In genomic region chr13:76522083-76522755, GRCh38 we compare ENCODE assay signal across 17 cellular contexts.
DNase-seq lines count a peak whose midpoint lies in the region; TF ChIP-seq lines count a peak whose summit lies in the region.
"Had no signal": no experiment of that assay in that cellular context is flagged by ENCODE, and none has a peak within 500 bp of the region (broad histone marks: within the 10 kb centered on the region; RNA-seq: fewer than 3 reads in every experiment).

No MANE protein-coding gene starts in this region.

- H3K27ac ChIP-seq in RWPE1 (peak overlapping the region; percentile 19; the same call in 1 of the 2 replicates), transverse colon (no peak overlapping the region)
- H3K27ac ChIP-seq: body of pancreas, tibial artery had no signal

- CTCF ChIA-PET in activated naive CD4-positive, alpha-beta T cell treated with anti-CD3 and anti-CD28 coated beads for 36 hours (lab: Charles Lee), result interaction anchor here (0.6 kb wide), 2 partner anchors 46 to 1036 kb away, joined by 3 to 4 read pairs; no protein-coding TSS in a partner anchor
- CTCF ChIA-PET in RWPE1 (lab: Yijun Ruan, JAX), result interaction anchor here (0.5 to 0.7 kb wide), 5 partner anchors 29 to 1607 kb away, joined by 3 read pairs; no protein-coding TSS in a partner anchor

- 58 to 66% methylated on average over 4 of the region's 4 CpGs for WGBS in transverse colon (ENCODE audit: low coverage in 1 of 2), 2 donors

- no peaks in the 10 kb centered on the region for H3K36me3 Mint-ChIP-seq in activated naive CD4-positive, alpha-beta T cell treated with anti-CD3 and anti-CD28 coated beads for 36 hours (ENCODE audit: low read depth)
- H3K36me3 Mint-ChIP-seq in type B pancreatic cell, result peaks cover 5% of the 10 kb centered on the region
- H3K36me3 Mint-ChIP-seq in activated T-helper 2 cell treated with anti-CD3 and anti-CD28 coated beads, Interferon-gamma antibody, Interleukin-2, Interleukin-4, amounts not matched to agents 10 μg/mL and 5 μg/mL and 100 μg/mL, durations not matched to agents 14 hours and 24 hours and 36 hours (ENCODE audit: low read depth), result no peaks in the 10 kb centered on the region

- H3K4me1 ChIP-seq in transverse colon, result no peaks in the 10 kb centered on the region
- H3K4me1 ChIP-seq: body of pancreas had no signal

- peak overlapping the region; percentile 13 for H3K27ac Mint-ChIP-seq in activated naive CD4-positive, alpha-beta T cell treated with anti-CD3 and anti-CD28 coated beads for 36 hours
- peak overlapping the region; percentile 73 for H3K27ac Mint-ChIP-seq in type B pancreatic cell
- no peak overlapping the region for H3K27ac Mint-ChIP-seq in activated T-helper 2 cell treated with anti-CD3 and anti-CD28 coated beads, Interferon-gamma antibody, Interleukin-2, Interleukin-4, amounts not matched to agents 10 μg/mL and 5 μg/mL and 100 μg/mL, durations not matched to agents 14 hours and 24 hours and 36 hours
- H3K27ac Mint-ChIP-seq: activated B cell treated with CpG ODN at 0.5 μM for 24 hours, nephron had no signal

- no peak overlapping the region for H3K4me3 Mint-ChIP-seq in activated naive CD4-positive, alpha-beta T cell treated with anti-CD3 and anti-CD28 coated beads for 36 hours
- H3K4me3 Mint-ChIP-seq in type B pancreatic cell, result peak overlapping the region; percentile 17
- H3K4me3 Mint-ChIP-seq in activated T-helper 2 cell treated with anti-CD3 and anti-CD28 coated beads, Interferon-gamma antibody, Interleukin-2, Interleukin-4, amounts not matched to agents 10 μg/mL and 5 μg/mL and 100 μg/mL, durations not matched to agents 14 hours and 24 hours and 36 hours (ENCODE audit: low read depth), result no peak overlapping the region
- H3K4me3 Mint-ChIP-seq: activated B cell treated with CpG ODN at 0.5 μM for 24 hours, nephron had no signal

- no peaks in the 10 kb centered on the region for H3K9me3 Mint-ChIP-seq in activated naive CD4-positive, alpha-beta T cell treated with anti-CD3 and anti-CD28 coated beads for 36 hours
- peaks cover 6% of the 10 kb centered on the region for H3K9me3 Mint-ChIP-seq in type B pancreatic cell
- H3K9me3 Mint-ChIP-seq in activated T-helper 2 cell treated with anti-CD3 and anti-CD28 coated beads, Interferon-gamma antibody, Interleukin-2, Interleukin-4, amounts not matched to agents 10 μg/mL and 5 μg/mL and 100 μg/mL, durations not matched to agents 14 hours and 24 hours and 36 hours, result no peaks in the 10 kb centered on the region
- H3K9me3 Mint-ChIP-seq: nephron had no signal

- DNase-seq in activated naive CD4-positive, alpha-beta T cell treated with anti-CD3 and anti-CD28 coated beads for 36 hours, result no peak
- DNase-seq in activated naive CD4-positive, alpha-beta T cell (lab: John Stamatoyannopoulos, UW), result no peak
- peak; percentile 36 for DNase-seq in RWPE1 (ENCODE audit: low spot score)
- DNase-seq in fibroblast of peridontal ligament (ENCODE audit: extremely low read depth), result peak; percentile 42
- no peak for DNase-seq in type B pancreatic cell (ENCODE audit: extremely low spot score, unreplicated experiment)
- DNase-seq in NCI-H187 treated with DMSO at 0.1 percent for 48 hours (lab: John Stamatoyannopoulos, UW), result no peak
- DNase-seq in transverse colon, result no peak
- no peak for DNase-seq in activated T-helper 2 cell treated with anti-CD3 and anti-CD28 coated beads, Interferon-gamma antibody, Interleukin-2, Interleukin-4, amounts not matched to agents 10 μg/mL and 5 μg/mL and 100 μg/mL, durations not matched to agents 14 hours and 24 hours and 36 hours (ENCODE audit: low spot score)
- DNase-seq: ACHN, activated B cell treated with CpG ODN at 0.5 μM for 24 hours, activated T-cell treated with anti-CD3 and anti-CD28 coated beads for 4 hours, body of pancreas, DMS79 treated with DMSO at 0.1 percent for 48 hours, kidney, NCI-H345, tibial artery had no signal

- no peaks in the 10 kb centered on the region for H3K36me3 ChIP-seq in transverse colon
- H3K36me3 ChIP-seq: tibial artery had no signal

- TF ChIP-seq CTCF in RWPE1 (conservative IDR thresholded peaks at IDR 0.05; ENCODE audit: low read depth) (no peak), type B pancreatic cell (conservative IDR thresholded peaks at IDR 0.05) (no peak), transverse colon (IDR thresholded peaks at IDR 0.05) (no peak)

- TF ChIP-seq POLR2A in transverse colon (IDR thresholded peaks at IDR 0.05), result no peak

- H3K4me3 ChIP-seq in transverse colon, result no peak overlapping the region
- H3K4me3 ChIP-seq: body of pancreas, tibial artery had no signal

- H3K4me1 Mint-ChIP-seq in activated naive CD4-positive, alpha-beta T cell treated with anti-CD3 and anti-CD28 coated beads for 36 hours (ENCODE audit: low read depth), result no peaks in the 10 kb centered on the region
- H3K4me1 Mint-ChIP-seq in type B pancreatic cell (ENCODE audit: unreplicated experiment), result peaks cover 16% of the 10 kb centered on the region
- no peaks in the 10 kb centered on the region for H3K4me1 Mint-ChIP-seq in activated T-helper 2 cell treated with anti-CD3 and anti-CD28 coated beads, Interferon-gamma antibody, Interleukin-2, Interleukin-4, amounts not matched to agents 10 μg/mL and 5 μg/mL and 100 μg/mL, durations not matched to agents 14 hours and 24 hours and 36 hours (ENCODE audit: low read depth)
- H3K4me1 Mint-ChIP-seq: activated B cell treated with CpG ODN at 0.5 μM for 24 hours, nephron had no signal

- POLR2A ChIA-PET in RWPE1 (lab: Yijun Ruan, JAX; ENCODE audit: low non-redundant PET), result no interaction called here

- no peaks in the 10 kb centered on the region for H3K27me3 Mint-ChIP-seq in activated naive CD4-positive, alpha-beta T cell treated with anti-CD3 and anti-CD28 coated beads for 36 hours (ENCODE audit: low read depth)
- H3K27me3 Mint-ChIP-seq in type B pancreatic cell, result no peaks in the 10 kb centered on the region
- no peaks in the 10 kb centered on the region for H3K27me3 Mint-ChIP-seq in activated T-helper 2 cell treated with anti-CD3 and anti-CD28 coated beads, Interferon-gamma antibody, Interleukin-2, Interleukin-4, amounts not matched to agents 10 μg/mL and 5 μg/mL and 100 μg/mL, durations not matched to agents 14 hours and 24 hours and 36 hours (ENCODE audit: low read depth)

- H3K27me3 ChIP-seq in transverse colon, result no peaks in the 10 kb centered on the region
- H3K27me3 ChIP-seq: body of pancreas, tibial artery had no signal

- intact Hi-C loops in activated naive CD4-positive, alpha-beta T cell treated with anti-CD3 and anti-CD28 coated beads for 36 hours (cut with micrococcal nuclease), result no loop called here
- intact Hi-C loops in transverse colon (cut with DNase I; ENCODE audit: low total_unique reads), result no loop called here
- intact Hi-C loops in activated T-helper 2 cell treated with anti-CD3 and anti-CD28 coated beads, Interferon-gamma antibody, Interleukin-2, Interleukin-4, amounts not matched to agents 10 μg/mL and 5 μg/mL and 100 μg/mL, durations not matched to agents 14 hours and 24 hours and 36 hours (cut with micrococcal nuclease), result no loop called here

- in situ Hi-C loops in transverse colon (cut with MboI; ENCODE audit: low pct_ligation_motif_present in 1 of 4, low pct_unique_long_range_greater_than_20kb in 1 of 4, low sequenced_read_pairs in 3 of 4), result no loop called here

- no peak for TF ChIP-seq EP300 in transverse colon (IDR thresholded peaks at IDR 0.05; ENCODE audit: low read depth)

- no peaks in the 10 kb centered on the region for H3K9me3 ChIP-seq in transverse colon
- H3K9me3 ChIP-seq: body of pancreas, tibial artery had no signal

Comparison
In these comparisons a context has a peak if more than half of its experiments do, and no peak if none do; other contexts are left out.
1. DNase-seq: peak in RWPE1 (single experiment) and fibroblast of peridontal ligament (single experiment); none in activated naive CD4-positive, alpha-beta T cell treated with anti-CD3 and anti-CD28 coated beads for 36 hours (single experiment), activated naive CD4-positive, alpha-beta T cell (0 of 4), type B pancreatic cell (single experiment), NCI-H187 treated with DMSO at 0.1 percent for 48 hours (single experiment), transverse colon (single experiment) and activated T-helper 2 cell treated with anti-CD3 and anti-CD28 coated beads, Interferon-gamma antibody, Interleukin-2, Interleukin-4, amounts not matched to agents 10 μg/mL and 5 μg/mL and 100 μg/mL, durations not matched to agents 14 hours and 24 hours and 36 hours (single experiment).